29 cellular contexts compared by ENCODE assay signal in the genomic region with DNA sequence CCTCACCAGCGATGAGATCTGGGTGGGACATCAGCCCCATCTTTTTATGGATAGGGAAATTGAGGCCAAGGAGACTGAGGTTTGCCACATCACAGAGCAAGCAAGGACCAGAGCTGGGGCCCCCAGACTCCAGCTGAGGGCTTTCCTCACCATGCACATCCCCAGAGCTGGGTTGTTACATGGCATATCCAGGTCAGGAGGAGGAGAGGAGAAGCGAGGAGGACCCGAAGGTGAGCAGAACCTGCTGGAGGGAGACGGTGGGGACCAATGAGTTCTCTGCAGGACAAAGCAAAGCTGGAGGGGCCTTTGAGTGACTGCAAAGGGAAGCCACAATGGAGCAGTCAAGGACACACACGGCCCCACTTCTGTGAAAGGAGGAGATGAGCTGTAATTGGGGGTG.
"Had no signal": no experiment of that assay in that cellular context is flagged by ENCODE, and none has a peak within 500 bp of the region (broad histone marks: within the 10 kb centered on the region; RNA-seq: fewer than 3 reads in every experiment).

No MANE protein-coding gene starts in this region.

- H3K4me1 ChIP-seq: colonic mucosa, esophagus squamous epithelium, heart right ventricle, lower lobe of right lung, parathyroid adenoma, right lobe of liver, suprapubic skin, transverse colon, vagina had no signal

- H3K79me2 ChIP-seq: parathyroid adenoma had no signal

- H3K27ac ChIP-seq: colonic mucosa, esophagus squamous epithelium, heart right ventricle, lower lobe of right lung, parathyroid adenoma, right lobe of liver, suprapubic skin, transverse colon, vagina had no signal

- H3K4me3 ChIP-seq: colonic mucosa, esophagus squamous epithelium, heart right ventricle, lower lobe of right lung, mucosa of descending colon, right lobe of liver, smooth muscle cell, suprapubic skin, transverse colon, vagina had no signal

- DNase-seq: colonic mucosa; dermis blood vessel endothelial cell; effector memory CD4-positive, alpha-beta T cell; erythroblast; esophagus squamous epithelium; foreskin melanocyte; glutamatergic neuron; heart right ventricle; hippocampal formation; kidney glomerular epithelial cell; left ventricle myocardium superior; lower lobe of right lung; mucosa of descending colon; naive B cell; right lobe of liver; stimulated activated CD4-positive, alpha-beta T cell treated with anti-CD3 and anti-CD28 coated beads, Interleukin-12 subunit alpha, Interleukin-12 subunit beta, amount 100 ng/mL, for 4 hours; stimulated activated CD4-positive, alpha-beta T cell treated with anti-CD3 and anti-CD28 coated beads, Interleukin-1b, Interleukin-23, amount 100 ng/mL, for 48 hours; stimulated activated CD4-positive, alpha-beta T cell treated with anti-CD3 and anti-CD28 coated beads, Interleukin-4, amount 100 ng/mL, for 1 hour; stimulated activated CD8-positive, alpha-beta memory T cell treated with anti-CD3 and anti-CD28 coated beads, Interleukin-4, amount 100 ng/mL, for 48 hours; stimulated activated naive CD4-positive, alpha-beta T cell; stimulated activated naive CD8-positive, alpha-beta T cell treated with anti-CD3 and anti-CD28 coated beads, Interleukin-15, amount 100 ng/mL, for 72 hours; transverse colon had no signal

- H3K4me2 ChIP-seq: smooth muscle cell had no signal

- ATAC-seq: heart right ventricle; left ventricle myocardium superior; lower lobe of right lung; mucosa of descending colon; natural killer cell treated with Interleukin-12 subunit alpha and Interleukin-12 subunit beta and Interleukin-15 and Interleukin-18, amount 100 ng/mL, for 72 hours; right lobe of liver; stimulated activated naive CD8-positive, alpha-beta T cell treated with anti-CD3 and anti-CD28 coated beads, Interleukin-15, amount 100 ng/mL, for 72 hours had no signal

- H3K9me3 ChIP-seq: colonic mucosa, mucosa of descending colon, right lobe of liver, suprapubic skin, transverse colon, vagina had no signal

- H2AFZ ChIP-seq: parathyroid adenoma had no signal

- H3K27me3 ChIP-seq: colonic mucosa, right lobe of liver, vagina had no signal

- H3K36me3 ChIP-seq: colonic mucosa, esophagus squamous epithelium, heart right ventricle, lower lobe of right lung, right lobe of liver, suprapubic skin, transverse colon, vagina had no signal

- H3K9ac ChIP-seq: parathyroid adenoma had no signal

- FAIRE-seq: endometrium, islet of Langerhans had no signal
